In the genomic region with DNA sequence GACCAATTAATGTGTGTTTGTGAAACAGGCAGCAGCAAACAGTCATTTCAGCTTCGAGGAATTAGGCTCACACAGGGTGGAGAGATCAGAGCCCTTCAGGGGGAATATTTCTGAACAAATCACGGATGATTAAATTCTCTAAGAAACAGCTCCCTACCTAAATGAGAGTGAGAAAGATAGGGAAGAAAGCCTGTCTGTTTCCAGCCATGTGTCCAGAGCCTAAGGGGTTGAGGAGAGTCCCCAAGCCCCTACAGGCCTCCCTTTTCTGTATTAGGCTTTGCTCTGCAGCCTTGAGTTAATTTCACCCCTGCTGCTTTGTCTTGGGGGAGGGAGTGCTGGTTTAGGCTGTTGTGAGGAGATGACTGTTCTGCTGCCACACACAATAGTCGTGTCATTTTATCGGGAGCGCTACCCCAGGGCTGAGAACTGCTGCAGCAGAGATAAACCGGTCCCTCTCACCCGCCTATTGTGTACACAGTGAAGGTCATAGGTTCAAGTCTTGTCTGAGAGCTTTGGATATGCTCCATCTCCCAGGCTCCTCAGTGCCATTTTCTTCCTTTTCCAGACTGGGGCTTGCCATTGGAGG, we compare ENCODE assay signal across 8 cellular contexts. TPM values are rescaled to one million over a fixed set of nuclear protein-coding genes. Genes with fewer than 3 reads are reported as not detected.
A peak's percentile ranks its signal among the peaks of the same experiment; 100 is the strongest.
DNase-seq lines count a peak whose midpoint lies in the region; ATAC-seq and TF ChIP-seq lines count a peak whose summit lies in the region.

No MANE protein-coding gene starts in this region.

- H3K27ac ChIP-seq in IMR-90 (ENCODE audit: insufficient read depth, low read length) (peak overlapping the region; percentile 45), esophagus (ENCODE audit: low read depth in 2 of 2, low read length in 1 of 2) (peak overlapping the region; percentile 78 to 86), testis (peak overlapping the region; percentile 75 to 95)

- H3K4me1 ChIP-seq in Caco-2 = peaks cover 34% of the 10 kb centered on the region
- H3K4me1 ChIP-seq in IMR-90 (ENCODE audit: control insufficient read depth, insufficient read depth, low read length) = peaks cover 11% of the 10 kb centered on the region
- H3K4me1 ChIP-seq in esophagus (ENCODE audit: control insufficient read depth in 2 of 2, insufficient read depth in 2 of 2, low read length in 1 of 2) = peaks cover 3 to 7% of the 10 kb centered on the region in 2 donors
- peaks cover 23% of the 10 kb centered on the region for H3K4me1 ChIP-seq in testis

- POLR2A ChIA-PET in Caco-2 (lab: Charles Lee) (no interaction called here), IMR-90 (lab: Charles Lee; ENCODE audit: unreplicated experiment) (no interaction called here)
- POLR2A ChIA-PET in activated CD4-positive, alpha-beta memory T cell treated with anti-CD3 and anti-CD28 coated beads for 36 hours (lab: Charles Lee) = interaction anchor here (0.5 to 1.4 kb wide), 4 partner anchors 31 to 173 kb away, joined by 4 to 6 read pairs (median 4); a partner anchor contains a TSS

- peak overlapping the region; percentile 38; the same call in 1 of the 2 replicates for H3K56ac ChIP-seq in IMR-90 (ENCODE audit: extremely low read depth, insufficient read depth, low read length)

- H2BK120ac ChIP-seq in IMR-90 (ENCODE audit: low read depth, low read length) = no peak overlapping the region

- H3K23ac ChIP-seq in IMR-90 (ENCODE audit: low read depth, low read length) = peak overlapping the region; percentile 53; the same call in 1 of the 2 replicates

- H4K20me1 ChIP-seq in IMR-90 (ENCODE audit: insufficient read depth, low read length) = peaks cover 48% of the 10 kb centered on the region

- peak overlapping the region; percentile 63 for H3K4me3 ChIP-seq in Caco-2 (ENCODE audit: low read depth, low read length)
- H3K4me3 ChIP-seq in IMR-90 (ENCODE audit: insufficient read depth, low read depth, low read length) = peak overlapping the region; percentile 70
- peak overlapping the region; percentile 43 to 93 for H3K4me3 ChIP-seq in esophagus (ENCODE audit: low read depth in 1 of 2, low read length in 2 of 2)
- H3K4me3 ChIP-seq in testis = peak overlapping the region; percentile 73 to 96

- TF ChIP-seq POLR2A in IMR-90 (IDR thresholded peaks at IDR 0.05; ENCODE audit: low read depth, low read length) (no peak), testis (IDR thresholded peaks at IDR 0.05) (no peak)

- no TSS peak for BruUV-seq in Caco-2 (replicated peaks; lab: Mats Ljungman, UMichigan)
- no TSS peak for BruUV-seq in IMR-90 (replicated peaks; lab: Mats Ljungman, UMichigan)

- peak overlapping the region; percentile 8; the same call in 1 of the 2 replicates for H3K14ac ChIP-seq in IMR-90 (replicated peaks; ENCODE audit: low read depth, low read length)

- no peaks in the 10 kb centered on the region for H3K27me3 Mint-ChIP-seq in Caco-2 (ENCODE audit: insufficient read depth, unreplicated experiment)
- no peaks in the 10 kb centered on the region for H3K27me3 Mint-ChIP-seq in activated CD4-positive, alpha-beta memory T cell treated with anti-CD3 and anti-CD28 coated beads for 36 hours
- no peaks in the 10 kb centered on the region for H3K27me3 Mint-ChIP-seq in naive B cell

- peak; percentile 13 to 38 for DNase-seq in Caco-2
- peak; percentile 27 for DNase-seq in IMR-90
- DNase-seq in activated CD4-positive, alpha-beta memory T cell treated with anti-CD3 and anti-CD28 coated beads for 36 hours = peak; percentile 63
- no peak for DNase-seq in naive B cell
- peak; percentile 25 for DNase-seq in testis
- DNase-seq in T1000 (lab: John Stamatoyannopoulos, UW) = no peak

- H3K4ac ChIP-seq in IMR-90 (ENCODE audit: low read depth, low read length) = peak overlapping the region; percentile 13

- H3K9ac ChIP-seq in IMR-90 (ENCODE audit: low read depth, low read length) = peak overlapping the region; percentile 37

- H4K91ac ChIP-seq in IMR-90 (ENCODE audit: insufficient read depth, low read depth, low read length) = peak overlapping the region; percentile 10; the same call in 1 of the 2 replicates

- H2BK5ac ChIP-seq in IMR-90 (ENCODE audit: low read depth, low read length, poor library complexity, severe bottlenecking) = peak overlapping the region; percentile 39

- peak overlapping the region; percentile 96 for H3K4me2 ChIP-seq in IMR-90 (ENCODE audit: low read depth, low read length)

- intact Hi-C loops in Caco-2 (cut with micrococcal nuclease; ENCODE audit: unreplicated experiment) (no loop called here), IMR-90 (cut with micrococcal nuclease) (loop anchor here (5.0 kb wide), 1 partner anchor 46 kb away; no protein-coding TSS in a partner anchor), testis (cut with DNase I; ENCODE audit: low total_unique reads) (no loop called here)
- intact Hi-C loops in activated CD4-positive, alpha-beta memory T cell treated with anti-CD3 and anti-CD28 coated beads for 36 hours (cut with micrococcal nuclease) = loop anchor here (1.0 to 10.0 kb wide), 5 partner anchors 17 to 121 kb away; a partner anchor contains a TSS

- H3K36me3 Mint-ChIP-seq in Caco-2 (ENCODE audit: insufficient read depth, unreplicated experiment) (peaks cover 7% of the 10 kb centered on the region), naive B cell (no peaks in the 10 kb centered on the region)
- H3K36me3 Mint-ChIP-seq in activated CD4-positive, alpha-beta memory T cell treated with anti-CD3 and anti-CD28 coated beads for 36 hours = peaks cover 2% of the 10 kb centered on the region

- no peak for TF ChIP-seq RAD21 in IMR-90 (IDR thresholded peaks at IDR 0.05; ENCODE audit: low read length)

- H2AK5ac ChIP-seq in IMR-90 (ENCODE audit: low read depth, low read length) = peak overlapping the region; percentile 0; the same call in 1 of the 2 replicates

- H3K9me3 Mint-ChIP-seq in Caco-2 (ENCODE audit: unreplicated experiment) (no peaks in the 10 kb centered on the region), naive B cell (no peaks in the 10 kb centered on the region)
- H3K9me3 Mint-ChIP-seq in activated CD4-positive, alpha-beta memory T cell treated with anti-CD3 and anti-CD28 coated beads for 36 hours = no peaks in the 10 kb centered on the region

- in situ Hi-C loops in IMR-90 (cut with MboI; ENCODE audit: low sequenced_read_pairs) = no loop called here

- dilution Hi-C loops in IMR-90 (cut with HindIII; ENCODE audit: low sequenced_read_pairs, unreplicated experiment) = no loop called here

- H3K36me3 ChIP-seq in Caco-2 (ENCODE audit: control insufficient read depth, insufficient read depth, low read length) = no peaks in the 10 kb centered on the region; the same call in 1 of the 2 replicates
- H3K36me3 ChIP-seq in IMR-90 (ENCODE audit: control insufficient read depth, insufficient read depth, low read length) = peaks cover 3% of the 10 kb centered on the region; the same call in 1 of the 2 replicates
- H3K36me3 ChIP-seq in esophagus (ENCODE audit: control insufficient read depth in 2 of 2, insufficient read depth in 2 of 2, low read length in 1 of 2) = no peaks in the 10 kb centered on the region
- H3K36me3 ChIP-seq in testis (ENCODE audit: low read depth, missing control alignments) = no peaks in the 10 kb centered on the region

- peak overlapping the region; percentile 0; the same call in 1 of the 2 replicates for H3K18ac ChIP-seq in IMR-90 (ENCODE audit: low read depth, low read length)

- WGBS in IMR-90 (ENCODE audit: extremely low coverage in 2 of 2, insufficient read length in 1 of 2), 2 experiments = no CpG with 5 or more reads among the region's 7 CpGs
- WGBS in esophagus, 2 donors = 6 to 9% methylated on average over 7 of the region's 7 CpGs
- WGBS in testis, 2 donors = 0 to 5% methylated on average over 2 to 7 of the region's 7 CpGs

- no peak overlapping the region for H2AFZ ChIP-seq in IMR-90 (replicated peaks; ENCODE audit: low read length, poor library complexity)

- no peak overlapping the region for H2BK15ac ChIP-seq in IMR-90 (ENCODE audit: low read depth, low read length)

- no peak overlapping the region for H4K5ac ChIP-seq in IMR-90 (ENCODE audit: low read depth, low read length)

- H3K9me1 ChIP-seq in IMR-90 (ENCODE audit: insufficient read depth, low read length) = peaks cover 10% of the 10 kb centered on the region; the same call in 1 of the 2 replicates

- peak; percentile 7; the same call in 1 of the 2 replicates for ATAC-seq in IMR-90 (ENCODE audit: low read depth)
- peak; percentile 18 to 29 for ATAC-seq in naive B cell (ENCODE audit: low read depth in 2 of 2)
- no peak for ATAC-seq in HG03520 (IDR thresholded peaks at IDR 0.05; ENCODE audit: unreplicated experiment)

- no peaks in the 10 kb centered on the region for H3K9me3 ChIP-seq in Caco-2
- H3K9me3 ChIP-seq in IMR-90 (ENCODE audit: control insufficient read depth, insufficient read depth, low read length) = no peaks in the 10 kb centered on the region
- H3K9me3 ChIP-seq in esophagus (ENCODE audit: control insufficient read depth in 2 of 2, insufficient read depth in 1 of 2, low read depth in 1 of 2, low read length in 1 of 2) = no peaks in the 10 kb centered on the region
- H3K9me3 ChIP-seq in testis = no peaks in the 10 kb centered on the region

- H2BK20ac ChIP-seq in IMR-90 (ENCODE audit: low read depth, low read length) = no peak overlapping the region

- H4K8ac ChIP-seq in IMR-90 (ENCODE audit: low read depth in 2 of 2, low read length in 2 of 2) = 0 out of 4 replicates have a peak overlapping the region, but pooled peaks of 1 of the 2 experiments have one; percentile 14

- peak overlapping the region; percentile 10 for H2AK9ac ChIP-seq in IMR-90 (replicated peaks; ENCODE audit: low read depth, low read length, poor library complexity)

- H3K27ac Mint-ChIP-seq in Caco-2 (ENCODE audit: unreplicated experiment) = peak overlapping the region; percentile 76
- H3K27ac Mint-ChIP-seq in activated CD4-positive, alpha-beta memory T cell treated with anti-CD3 and anti-CD28 coated beads for 36 hours = peak overlapping the region; percentile 89
- H3K27ac Mint-ChIP-seq in naive B cell = peak overlapping the region in 5 of 6 donors; percentile 15 to 81 (median 54)

- H3K79me1 ChIP-seq in IMR-90 (ENCODE audit: low read depth in 1 of 2, low read length in 2 of 2) = peaks cover 22 to 50% of the 10 kb centered on the region in 2 experiments; a peak in 3 of 4 replicates

- TF ChIP-seq CTCF in Caco-2 (IDR thresholded peaks at IDR 0.05; ENCODE audit: insufficient read depth in 1 of 2, low read depth in 1 of 2, low read length in 1 of 2, severe bottlenecking in 1 of 2, unreplicated experiment in 1 of 2) = no peak
- TF ChIP-seq CTCF in IMR-90 (conservative IDR thresholded peaks at IDR 0.05; ENCODE audit: low read depth, low read length) = no peak
- TF ChIP-seq CTCF in testis (IDR thresholded peaks at IDR 0.05) = no peak

- H3K4me1 Mint-ChIP-seq in Caco-2 (ENCODE audit: low read depth, unreplicated experiment) = peaks cover 19% of the 10 kb centered on the region
- peaks cover 63% of the 10 kb centered on the region for H3K4me1 Mint-ChIP-seq in activated CD4-positive, alpha-beta memory T cell treated with anti-CD3 and anti-CD28 coated beads for 36 hours (ENCODE audit: low read depth)
- H3K4me1 Mint-ChIP-seq in naive B cell = peaks cover 39 to 46% (median 45%) of the 10 kb centered on the region in 3 donors

- CTCF ChIA-PET in Caco-2 (lab: Charles Lee) (no interaction called here), IMR-90 (lab: Yijun Ruan, JAX) (no interaction called here)
- CTCF ChIA-PET in activated CD4-positive, alpha-beta memory T cell treated with anti-CD3 and anti-CD28 coated beads for 36 hours (lab: Charles Lee) = interaction anchor here (1.0 to 1.4 kb wide), 3 partner anchors 173 to 236 kb away, joined by 3 to 7 read pairs (median 4); no protein-coding TSS in a partner anchor

- H3K27me3 ChIP-seq in Caco-2 (replicated peaks; ENCODE audit: control insufficient read depth, insufficient read depth, low read length) = no peaks in the 10 kb centered on the region
- no peaks in the 10 kb centered on the region for H3K27me3 ChIP-seq in IMR-90 (ENCODE audit: control insufficient read depth, insufficient read depth, low read length)
- H3K27me3 ChIP-seq in esophagus (ENCODE audit: control insufficient read depth in 1 of 2, insufficient read depth in 2 of 2, low read length in 2 of 2) = no peaks in the 10 kb centered on the region
- no peaks in the 10 kb centered on the region for H3K27me3 ChIP-seq in testis

- H3K4me3 Mint-ChIP-seq in Caco-2 (ENCODE audit: unreplicated experiment) = peak overlapping the region; percentile 94
- peak overlapping the region; percentile 81 for H3K4me3 Mint-ChIP-seq in activated CD4-positive, alpha-beta memory T cell treated with anti-CD3 and anti-CD28 coated beads for 36 hours
- peak overlapping the region; percentile 84 to 96 (median 91) for H3K4me3 Mint-ChIP-seq in naive B cell

RNA-seq across cellular contexts. Expression of a gene that starts 1.3 kb away (rescaled TPM):
- 30.1 and 34.0 TPM in 2 replicates for total RNA-seq in Caco-2 (2022)
- 10.4 and 12.2 TPM in 2 replicates for total RNA-seq in IMR-90 (2012; rRNA removed)
- 12.5 and 12.6 TPM in 2 replicates for polyA plus RNA-seq in IMR-90 (2012; rRNA removed)
- 6.4 and 6.7 TPM in 2 replicates for polyA plus RNA-seq in IMR-90 (2012; cell fraction: cytosol; rRNA removed)
- polyA plus RNA-seq in IMR-90 (2012; cell fraction: nucleus; rRNA removed; ENCODE audit: low replicate concordance) = 9.3 and 18.1 TPM in 2 replicates
- total RNA-seq in activated CD4-positive, alpha-beta memory T cell treated with anti-CD3 and anti-CD28 coated beads for 36 hours = 10 to 100 TPM; 38.5 to 38.7 TPM
- polyA plus RNA-seq in esophagus = 1 to 10 TPM; 3.5 to 4.1 TPM
- 1 to 10 TPM in 5 of 6 donors, under 1 TPM in 1; 0.83 to 4.4 (median 2.6) TPM for polyA plus RNA-seq in naive B cell (ENCODE audit: low read depth in 6 of 6)
- 10 to 100 TPM; 48.7 to 60.5 TPM for total RNA-seq in testis
- 75.8 TPM for polyA plus RNA-seq in testis (ENCODE audit: insufficient read depth, low read depth, low replicate concordance)

Comparison
In these comparisons a context has a peak if more than half of its experiments do, and no peak if none do; other contexts are left out.
1. DNase-seq: peak in Caco-2 (2 of 2), IMR-90 (single experiment), activated CD4-positive, alpha-beta memory T cell treated with anti-CD3 and anti-CD28 coated beads for 36 hours (single experiment) and testis (single experiment); none in naive B cell (single experiment) and T1000 (single experiment).
2. intact Hi-C loops: an anchor here in IMR-90 (5.0 kb wide) and activated CD4-positive, alpha-beta memory T cell treated with anti-CD3 and anti-CD28 coated beads for 36 hours (1.0 to 10.0 kb wide); none called in Caco-2 and testis.
3. Peak in every context shown above with its lines, with median percentiles within 50 percentile points of each other: H3K4me3 ChIP-seq, H3K27ac Mint-ChIP-seq, H3K4me3 Mint-ChIP-seq and H3K27ac ChIP-seq.